In the genomic region with DNA sequence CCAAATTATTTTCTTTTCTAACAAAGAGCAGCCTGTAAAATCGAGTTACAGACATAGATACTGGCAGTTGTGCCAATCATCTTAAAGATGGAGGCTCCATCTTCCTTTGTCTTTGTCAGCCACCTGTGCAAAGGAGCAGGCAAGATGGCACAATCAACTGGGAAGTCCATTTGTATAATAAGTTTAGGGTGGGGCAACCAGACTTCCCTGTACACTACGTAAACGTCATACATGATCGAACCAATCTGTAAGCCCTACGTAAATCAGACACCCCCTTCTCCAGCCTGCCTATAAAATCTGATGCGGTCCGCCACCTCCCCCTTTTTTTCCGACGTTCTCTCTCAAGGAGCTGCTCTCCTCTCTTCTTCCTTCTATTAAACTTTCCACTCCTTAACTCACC, we compare ENCODE assay signal across 21 cellular contexts. TPM values are rescaled to one million over a fixed set of nuclear protein-coding genes. Genes with fewer than 3 reads are reported as not detected.
DNase-seq lines count a peak whose midpoint lies in the region; FAIRE-seq and TF ChIP-seq lines count a peak whose summit lies in the region.
"Had no signal": no experiment of that assay in that cellular context is flagged by ENCODE, and none has a peak within 500 bp of the region (broad histone marks: within the 10 kb centered on the region; RNA-seq: fewer than 3 reads in every experiment).

No MANE protein-coding gene starts in this region.

- no peak overlapping the region for H3K9ac ChIP-seq in H1 (replicated peaks in 1 of 4; ENCODE audit: extremely low read depth in 1 of 4, low read depth in 3 of 4, low read length in 3 of 4)

- no peaks in the 10 kb centered on the region for H3K9me3 ChIP-seq in H1 (ENCODE audit: insufficient read depth in 2 of 2, low read depth in 1 of 2, low read length in 1 of 2)
- H3K9me3 ChIP-seq: BE2C had no signal

- no peak overlapping the region for H3K4ac ChIP-seq in H1 (replicated peaks; ENCODE audit: insufficient read length, low read depth, low read length)

- H3K36me3 Mint-ChIP-seq in T-helper 1 cell treated with Interleukin-12 subunit alpha and Interleukin-12 subunit beta and Interleukin-4 antibody, amounts not matched to agents 30 μg/mL and 1 μg/mL, for 36 hours (ENCODE audit: low read depth): peaks cover 39% of the 10 kb centered on the region
- H3K36me3 Mint-ChIP-seq in mesothelial cell of epicardium (no peaks in the 10 kb centered on the region), type B pancreatic cell (peaks cover 7% of the 10 kb centered on the region)

- H3K79me2 ChIP-seq in H1 (ENCODE audit: control insufficient read depth in 1 of 2, insufficient read depth in 2 of 2, low read length in 2 of 2): no peaks in the 10 kb centered on the region

- H3K4me1 Mint-ChIP-seq in T-helper 1 cell treated with Interleukin-12 subunit alpha and Interleukin-12 subunit beta and Interleukin-4 antibody, amounts not matched to agents 30 μg/mL and 1 μg/mL, for 36 hours (ENCODE audit: low read depth): peaks cover 27% of the 10 kb centered on the region
- peaks cover 46% of the 10 kb centered on the region for H3K4me1 Mint-ChIP-seq in mesothelial cell of epicardium
- H3K4me1 Mint-ChIP-seq in type B pancreatic cell (ENCODE audit: unreplicated experiment): peaks cover 46% of the 10 kb centered on the region

- H3K27me3 ChIP-seq in H1 (replicated peaks in 1 of 4; ENCODE audit: control insufficient read depth in 3 of 4, extremely low read depth in 1 of 4, insufficient read depth in 3 of 4, low read length in 3 of 4): no peaks in the 10 kb centered on the region; a peak in 1 of 7 replicates
- H3K27me3 ChIP-seq: BE2C had no signal

- H3K23me2 ChIP-seq in H1 (ENCODE audit: low read depth, low read length): no peaks in the 10 kb centered on the region

- H3K4me1 ChIP-seq in H1 (replicated peaks in 1 of 4; ENCODE audit: control insufficient read depth in 3 of 4, insufficient read depth in 4 of 4, low read length in 3 of 4): peaks cover 13 to 30% (median 18%) of the 10 kb centered on the region in 4 experiments
- H3K4me1 ChIP-seq: BE2C had no signal

- no peak overlapping the region for H4K5ac ChIP-seq in H1 (ENCODE audit: insufficient read length, low read depth, low read length)

- H2BK5ac ChIP-seq in H1 (ENCODE audit: low read depth, low read length): peak overlapping the region; percentile 26; the same call in 1 of the 2 replicates

- no peak overlapping the region for H3K23ac ChIP-seq in H1 (ENCODE audit: insufficient read length)

- H3K27ac ChIP-seq in H1 (ENCODE audit: low read depth, low read length): no peak overlapping the region
- H3K27ac ChIP-seq: HL-60, PC-9 had no signal

- no peak for TF ChIP-seq RAD21 in H1 (IDR thresholded peaks at IDR 0.05 in 1 of 2, conservative IDR thresholded peaks at IDR 0.05 in 1 of 2; ENCODE audit: low read depth in 2 of 2, low read length in 2 of 2)

- H3K4me2 ChIP-seq in H1 (ENCODE audit: insufficient read depth in 1 of 2, low read depth in 2 of 2, low read length in 2 of 2): 0 out of 4 replicates have a peak overlapping the region, but pooled peaks of 1 of the 2 experiments have one; percentile 20
- H3K4me2 ChIP-seq: PC-9 had no signal

- no peak for TF ChIP-seq CTCF in H1 (IDR thresholded peaks at IDR 0.05; ENCODE audit: control extremely low read depth in 1 of 3, insufficient read depth in 1 of 3, low read depth in 1 of 3, low read length in 3 of 3)
- TF ChIP-seq CTCF in mesothelial cell of epicardium (IDR thresholded peaks at IDR 0.05; ENCODE audit: unreplicated experiment): no peak
- no peak for TF ChIP-seq CTCF in type B pancreatic cell (conservative IDR thresholded peaks at IDR 0.05)

- CTCF ChIA-PET in H1 (lab: Charles Lee; ENCODE audit: partially characterized antibody): interaction anchor here (1.0 kb wide), 2 partner anchors 25 to 29 kb away, joined by 3 to 6 read pairs; no protein-coding TSS in a partner anchor

- H3K18ac ChIP-seq in H1 (ENCODE audit: extremely low read depth, low read length): no peak overlapping the region

- no peak overlapping the region for H3K4me3 ChIP-seq in H1 (ENCODE audit: extremely low read depth in 1 of 4, insufficient read depth in 2 of 4, low read depth in 3 of 4, low read length in 4 of 4)
- H3K4me3 ChIP-seq: PC-9 had no signal

- H2AFZ ChIP-seq in H1 (ENCODE audit: low read length): no peak overlapping the region
- H2AFZ ChIP-seq: PC-9 had no signal

- no peaks in the 10 kb centered on the region for H4K20me1 ChIP-seq in H1 (replicated peaks in 1 of 2; ENCODE audit: control insufficient read depth in 1 of 2, insufficient read depth in 2 of 2, low read length in 2 of 2)

- no peak overlapping the region for H2BK120ac ChIP-seq in H1 (replicated peaks; ENCODE audit: low read depth, low read length)

- TF ChIP-seq POLR2A in H1 (IDR thresholded peaks at IDR 0.05; ENCODE audit: control extremely low read depth in 1 of 2, low read depth in 2 of 2, low read length in 2 of 2): no peak

- peak overlapping the region; percentile 50 for H3K27ac Mint-ChIP-seq in T-helper 1 cell treated with Interleukin-12 subunit alpha and Interleukin-12 subunit beta and Interleukin-4 antibody, amounts not matched to agents 30 μg/mL and 1 μg/mL, for 36 hours
- H3K27ac Mint-ChIP-seq in mesothelial cell of epicardium (peak overlapping the region; percentile 98), type B pancreatic cell (peak overlapping the region; percentile 67)

- no peak overlapping the region for H2BK15ac ChIP-seq in H1 (ENCODE audit: low read length)

- 91% methylated on average over 9 of the region's 9 CpGs; no CpG with 5 or more reads in 1 of the 2 experiments for WGBS in H1 (ENCODE audit: extremely low coverage in 1 of 2, insufficient coverage in 1 of 2, insufficient read length in 1 of 2, insufficient replicate concordance in 2 of 2, low coverage in 1 of 2, low lambda C conversion rate in 2 of 2, missing lambda C conversion rate in 1 of 2), 2 experiments

- H3K79me1 ChIP-seq in H1 (ENCODE audit: low read depth, low read length): no peaks in the 10 kb centered on the region

- H2BK20ac ChIP-seq in H1 (ENCODE audit: low read length): peak overlapping the region; percentile 6; the same call in 1 of the 2 replicates

- H3K4me3 Mint-ChIP-seq in T-helper 1 cell treated with Interleukin-12 subunit alpha and Interleukin-12 subunit beta and Interleukin-4 antibody, amounts not matched to agents 30 μg/mL and 1 μg/mL, for 36 hours: no peak overlapping the region
- H3K4me3 Mint-ChIP-seq in mesothelial cell of epicardium: no peak overlapping the region
- H3K4me3 Mint-ChIP-seq in type B pancreatic cell: no peak overlapping the region
- H3K4me3 Mint-ChIP-seq: CD4-positive, alpha-beta memory T cell had no signal

- DNase-seq in T-helper 1 cell: no peak
- no peak for DNase-seq in H1 (ENCODE audit: low read depth in 1 of 2, low spot score in 2 of 2)
- DNase-seq in mesothelial cell of epicardium (ENCODE audit: low spot score in 2 of 2, unreplicated experiment in 2 of 2): no peak
- no peak for DNase-seq in type B pancreatic cell (ENCODE audit: extremely low spot score, unreplicated experiment)
- no peak for DNase-seq in NCI-H1694 treated with DMSO at 0.1 percent for 48 hours (lab: John Stamatoyannopoulos, UW)
- DNase-seq in anterior cingulate cortex (lab: John Stamatoyannopoulos, UW): no peak
- no peak for DNase-seq in epidermal melanocyte (ENCODE audit: insufficient read length, low spot score)
- DNase-seq: 8988T; BE2C; CD4-positive, alpha-beta memory T cell; HCEC 1CT; KG1; NCI-H1436; NCI-H2029 treated with DMSO at 0.1 percent for 48 hours; NCI-H2227 treated with DMSO at 0.1 percent for 48 hours; NCI-H524; PC-9 had no signal

- POLR2A ChIA-PET in H1 (lab: Charles Lee; ENCODE audit: partially characterized antibody): interaction anchor here (1.1 to 1.4 kb wide), 3 partner anchors 11 to 19 kb away, joined by 3 to 5 read pairs (median 4); no protein-coding TSS in a partner anchor

- peaks cover 7% of the 10 kb centered on the region for H3K9me3 Mint-ChIP-seq in T-helper 1 cell treated with Interleukin-12 subunit alpha and Interleukin-12 subunit beta and Interleukin-4 antibody, amounts not matched to agents 30 μg/mL and 1 μg/mL, for 36 hours
- H3K9me3 Mint-ChIP-seq in mesothelial cell of epicardium (no peaks in the 10 kb centered on the region), type B pancreatic cell (no peaks in the 10 kb centered on the region)
- H3K9me3 Mint-ChIP-seq: CD4-positive, alpha-beta memory T cell had no signal

- H4K91ac ChIP-seq in H1 (replicated peaks; ENCODE audit: insufficient read length, low read length): no peak overlapping the region

- H2AK5ac ChIP-seq in H1 (ENCODE audit: low read depth, low read length): no peak overlapping the region

- no peak overlapping the region for H3K14ac ChIP-seq in H1 (ENCODE audit: insufficient read length)

- no peak overlapping the region for H4K8ac ChIP-seq in H1 (ENCODE audit: extremely low read depth, insufficient read depth, low read length)

- H3K56ac ChIP-seq in H1 (replicated peaks; ENCODE audit: insufficient read length, low read depth, low read length): no peak overlapping the region

- H3K27me3 Mint-ChIP-seq in T-helper 1 cell treated with Interleukin-12 subunit alpha and Interleukin-12 subunit beta and Interleukin-4 antibody, amounts not matched to agents 30 μg/mL and 1 μg/mL, for 36 hours (ENCODE audit: low read depth): no peaks in the 10 kb centered on the region
- H3K27me3 Mint-ChIP-seq in mesothelial cell of epicardium (ENCODE audit: low read depth) (no peaks in the 10 kb centered on the region), type B pancreatic cell (no peaks in the 10 kb centered on the region)
- H3K27me3 Mint-ChIP-seq: CD4-positive, alpha-beta memory T cell had no signal

- TF ChIP-seq EP300 in H1 (IDR thresholded peaks at IDR 0.05; ENCODE audit: borderline replicate concordance in 1 of 2, low read depth in 2 of 2, low read length in 2 of 2): no peak

- H3K36me3 ChIP-seq in H1 (ENCODE audit: control insufficient read depth in 2 of 4, insufficient read depth in 4 of 4, low read length in 3 of 4): no peaks in the 10 kb centered on the region
- H3K36me3 ChIP-seq: BE2C had no signal

- H2BK12ac ChIP-seq in H1 (ENCODE audit: low read depth, low read length): 0 out of 2 replicates have a peak overlapping the region, but pooled peaks have one; percentile 22

- no peak for FAIRE-seq in H1 (lab: Jason Lieb, UNC)
- FAIRE-seq: GM19239, HTR-8/SVneo had no signal

TF ChIP-seq in H1, 55 proteins besides CTCF, POLR2A, EP300 and RAD21 (continues in another document):
- TF ChIP-seq POU5F1 (IDR thresholded peaks at IDR 0.05; ENCODE audit: low read depth, low read length): no peak

RNA-seq across cellular contexts. Expression of a gene that starts 31.4 kb away (rescaled TPM):
- total RNA-seq in H1 (2021; fragmentation: NEBNext Ultra II Directional; extraction: Animal tissue kit (Norgen Biotek cat#: 25700)): 19.0 and 19.6 TPM in 2 replicates
- 9.6 and 13.6 TPM in 2 replicates for polyA plus RNA-seq in H1 (2011; rRNA removed)
- 14.1 TPM for polyA plus RNA-seq in H1 (2011; cell fraction: cytosol; rRNA removed)
- 14.5 TPM for polyA plus RNA-seq in H1 (2011; cell fraction: nucleus; rRNA removed)
- polyA plus RNA-seq in H1 (2012, experiment 1 of 2): 12.3 to 15.0 TPM (median 12.8 TPM) in 4 replicates
- polyA plus RNA-seq in H1 (2012, experiment 2 of 2): 6.5 TPM
- 6.0 TPM for polyA plus RNA-seq in H1 (2013, experiment 1 of 2)
- polyA plus RNA-seq in H1 (2013, experiment 2 of 2): 5.3 TPM
- polyA minus RNA-seq in H1 (2011; rRNA and poly(A)+ RNA removed): 15.7 and 18.2 TPM in 2 replicates
- 18.6 TPM for polyA minus RNA-seq in H1 (2011; cell fraction: cytosol; rRNA and poly(A)+ RNA removed)
- polyA minus RNA-seq in H1 (2011; cell fraction: nucleus; rRNA and poly(A)+ RNA removed): 16.5 TPM
- 37.9 to 42.7 TPM (median 39.6 TPM) in 3 replicates for total RNA-seq in mesothelial cell of epicardium
- 28.5 and 30.3 TPM in 2 replicates for total RNA-seq in type B pancreatic cell (ENCODE audit: low replicate concordance)
